18 cellular contexts compared by ENCODE assay signal in the genomic region with DNA sequence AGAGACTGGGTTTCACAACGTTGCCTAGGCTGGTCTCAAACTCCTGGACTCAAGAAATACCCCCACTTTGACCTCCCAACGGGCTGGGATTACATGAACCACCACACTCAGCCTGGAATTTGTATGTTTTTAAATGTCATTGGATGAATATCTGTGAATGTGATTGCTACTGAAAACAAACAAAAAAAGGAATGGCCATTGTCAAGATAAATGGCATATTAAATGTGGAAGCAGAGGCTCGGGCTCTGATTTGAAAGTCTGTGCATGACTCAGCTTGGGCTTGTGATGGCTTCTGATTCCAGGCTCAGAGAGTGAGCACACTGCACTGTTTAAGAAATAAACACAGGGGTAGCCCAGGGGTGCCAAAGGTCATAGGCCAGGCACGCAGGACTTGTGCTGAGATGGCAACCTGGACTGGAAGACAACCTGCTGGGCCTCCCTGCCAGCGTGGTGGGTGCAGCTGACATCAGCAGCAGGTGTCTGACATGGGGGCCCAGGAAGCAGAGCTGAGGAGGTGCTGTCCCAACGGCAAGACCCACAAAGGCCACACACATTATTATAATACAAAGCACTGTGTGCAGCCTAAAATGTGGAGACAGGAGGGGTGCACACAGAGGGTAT.
"Had no signal": no experiment of that assay in that cellular context is flagged by ENCODE, and none has a peak within 500 bp of the region (broad histone marks: within the 10 kb centered on the region; RNA-seq: fewer than 3 reads in every experiment).

No MANE protein-coding gene starts in this region.

- ATAC-seq: gastrocnemius medialis, left lobe of liver had no signal

- H2AFZ ChIP-seq: parathyroid adenoma had no signal

- H3K9me3 ChIP-seq: gastrocnemius medialis had no signal

- H3K4me3 ChIP-seq: gastrocnemius medialis, heart left ventricle had no signal

- H3K36me3 ChIP-seq: brain microvascular endothelial cell, gastrocnemius medialis, heart left ventricle had no signal

- H3K27ac ChIP-seq: brain microvascular endothelial cell, gastrocnemius medialis, heart left ventricle, parathyroid adenoma had no signal

- H3K4me1 ChIP-seq: gastrocnemius medialis, parathyroid adenoma had no signal

- H3K27me3 ChIP-seq: brain microvascular endothelial cell, gastrocnemius medialis, heart left ventricle had no signal

- H3K9ac ChIP-seq: parathyroid adenoma had no signal

- DNase-seq: activated B cell treated with CpG ODN at 0.5 μM for 24 hours; activated CD4-positive, alpha-beta T cell treated with anti-CD3 and anti-CD28 coated beads, Interleukin-2, amount 10 ng/mL, durations not matched to agents 24 days and 14 days; activated naive CD8-positive, alpha-beta T cell treated with anti-CD3 and anti-CD28 coated beads for 36 hours; amygdala; brain microvascular endothelial cell; cerebellar nuclear complex; effector memory CD4-positive, alpha-beta T cell; gastrocnemius medialis; heart left ventricle; islet precursor cell; naive B cell; retina; stimulated activated CD4-positive, alpha-beta T cell treated with anti-CD3 and anti-CD28 coated beads, Interleukin-2, amount 100 ng/mL, for 48 hours; stimulated activated naive B cell treated with anti-CD40 and anti-IgM and Interleukin-4, amounts not matched to agents 10 μg/mL and 1 μg/mL and 100 μg/mL, for 72 hours; substantia nigra; trophoblast cell had no signal

- H3K79me2 ChIP-seq: parathyroid adenoma had no signal
